Comparison of ENCODE assay signal across 10 cellular contexts in the genomic region with DNA sequence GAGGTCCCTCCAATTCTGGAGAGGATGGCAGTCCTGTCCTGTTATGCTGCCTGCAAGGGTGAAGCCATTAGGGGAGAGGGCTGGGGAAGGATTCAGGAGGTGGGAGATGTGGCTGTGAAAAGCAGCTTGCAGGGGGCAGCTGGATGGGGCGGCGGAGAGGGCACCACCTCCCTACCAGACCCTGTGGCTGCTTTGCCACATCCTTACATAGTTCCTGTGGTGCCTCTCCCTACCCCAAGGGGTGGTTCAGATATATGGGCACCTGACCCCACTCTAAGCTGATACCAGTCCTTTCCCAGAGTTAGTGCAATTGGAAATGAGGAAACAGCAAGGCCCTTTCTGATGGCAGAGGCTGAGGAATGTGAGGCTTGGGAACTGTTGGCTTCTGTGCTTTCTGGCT. TPM values are rescaled to one million over a fixed set of nuclear protein-coding genes. Genes with fewer than 3 reads are reported as not detected.
"Had no signal": no experiment of that assay in that cellular context is flagged by ENCODE, and none has a peak within 500 bp of the region (broad histone marks: within the 10 kb centered on the region; RNA-seq: fewer than 3 reads in every experiment).

No MANE protein-coding gene starts in this region.

- H3K27ac Mint-ChIP-seq: H9, IgD-negative memory B cell had no signal

- DNase-seq: GOT3, H9, HCEC 1CT, KBM-7 had no signal

- H3K4me3 Mint-ChIP-seq: H9, IgD-negative memory B cell had no signal

- H3K9ac ChIP-seq: KMS-11 had no signal

- H3K27ac ChIP-seq: HL-60, KMS-11 had no signal

- H3K36me3 Mint-ChIP-seq: IgD-negative memory B cell had no signal

- H3K4me2 ChIP-seq: KMS-11 had no signal

- FAIRE-seq: H54, HepG2 had no signal

RNA-seq across cellular contexts. Expression of a gene that starts 6.1 kb away (rescaled TPM):
- total RNA-seq: HepG2, HT1080 had no signal
- polyA plus RNA-seq: HepG2, IgD-negative memory B cell had no signal
